In the genomic region with DNA sequence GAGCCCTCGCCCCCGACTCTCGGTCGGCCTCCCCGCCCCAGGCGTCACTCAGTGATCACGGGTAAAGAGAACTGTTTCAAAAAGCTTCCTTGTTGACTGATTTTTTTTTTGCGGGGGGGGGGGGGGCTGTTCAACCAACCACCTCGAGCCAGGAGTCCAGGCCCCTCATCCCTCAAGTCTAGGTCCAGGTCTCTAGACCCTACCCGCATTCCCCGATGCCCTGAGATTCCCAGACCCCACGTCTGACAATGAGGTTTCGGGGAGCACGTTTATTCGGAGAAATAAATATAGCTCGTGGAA, we compare ENCODE assay signal across 6 cellular contexts. TPM values are rescaled to one million over a fixed set of nuclear protein-coding genes. Genes with fewer than 3 reads are reported as not detected.
A peak's percentile ranks its signal among the peaks of the same experiment; 100 is the strongest.
DNase-seq lines count a peak whose midpoint lies in the region; TF ChIP-seq lines count a peak whose summit lies in the region.

No MANE protein-coding gene starts in this region.

- peak overlapping the region; percentile 24 for H3K4me3 Mint-ChIP-seq in activated naive CD4-positive, alpha-beta T cell treated with anti-CD3 and anti-CD28 coated beads for 36 hours
- H3K4me3 Mint-ChIP-seq in activated naive CD4-positive, alpha-beta T cell treated with anti-CD3 and anti-CD28 coated beads, Interleukin-2, amount 10 ng/mL, durations not matched to agents 7 days and 5 days = no peak overlapping the region
- peak overlapping the region; percentile 95 for H3K4me3 Mint-ChIP-seq in type B pancreatic cell

- CTCF ChIA-PET in activated naive CD4-positive, alpha-beta T cell treated with anti-CD3 and anti-CD28 coated beads for 36 hours (lab: Charles Lee) = interaction anchor here (0.5 to 3.2 kb wide), 4 partner anchors 37 to 661 kb away, joined by 4 to 9 read pairs (median 4); partner anchors contain the start of gene LIN7B
- CTCF ChIA-PET in activated naive CD4-positive, alpha-beta T cell treated with anti-CD3 and anti-CD28 coated beads, Interleukin-2, amount 10 ng/mL, durations not matched to agents 7 days and 5 days (lab: Charles Lee) = no interaction called here

- intact Hi-C loops in activated naive CD4-positive, alpha-beta T cell treated with anti-CD3 and anti-CD28 coated beads for 36 hours (cut with micrococcal nuclease) = loop anchor here (2.0 kb wide), 1 partner anchor 32 kb away; the partner anchor contains the start of genes C19orf73 and PPFIA3

- peaks cover 80% of the 10 kb centered on the region for H3K27me3 Mint-ChIP-seq in activated naive CD4-positive, alpha-beta T cell treated with anti-CD3 and anti-CD28 coated beads for 36 hours (ENCODE audit: low read depth)
- peaks cover 100% of the 10 kb centered on the region for H3K27me3 Mint-ChIP-seq in activated naive CD4-positive, alpha-beta T cell treated with anti-CD3 and anti-CD28 coated beads, Interleukin-2, amount 10 ng/mL, durations not matched to agents 7 days and 5 days
- peaks cover under 1% of the 10 kb centered on the region for H3K27me3 Mint-ChIP-seq in type B pancreatic cell

- peak overlapping the region; percentile 86 for H3K4me3 ChIP-seq in iPS-11a (ENCODE audit: low read depth, low read length)

- no peaks in the 10 kb centered on the region for H3K9me3 Mint-ChIP-seq in activated naive CD4-positive, alpha-beta T cell treated with anti-CD3 and anti-CD28 coated beads for 36 hours
- H3K9me3 Mint-ChIP-seq in activated naive CD4-positive, alpha-beta T cell treated with anti-CD3 and anti-CD28 coated beads, Interleukin-2, amount 10 ng/mL, durations not matched to agents 7 days and 5 days = peaks cover 4% of the 10 kb centered on the region
- H3K9me3 Mint-ChIP-seq in type B pancreatic cell = peaks cover 10% of the 10 kb centered on the region

- no peak overlapping the region for H3K27ac Mint-ChIP-seq in activated naive CD4-positive, alpha-beta T cell treated with anti-CD3 and anti-CD28 coated beads for 36 hours
- H3K27ac Mint-ChIP-seq in activated naive CD4-positive, alpha-beta T cell treated with anti-CD3 and anti-CD28 coated beads, Interleukin-2, amount 10 ng/mL, durations not matched to agents 7 days and 5 days = no peak overlapping the region
- no peak overlapping the region for H3K27ac Mint-ChIP-seq in type B pancreatic cell

- no peak for TF ChIP-seq CTCF in type B pancreatic cell (conservative IDR thresholded peaks at IDR 0.05)

- DNase-seq in activated naive CD4-positive, alpha-beta T cell treated with anti-CD3 and anti-CD28 coated beads for 36 hours = no peak
- no peak for DNase-seq in activated naive CD4-positive, alpha-beta T cell treated with anti-CD3 and anti-CD28 coated beads, Interleukin-2, amount 10 ng/mL, durations not matched to agents 7 days and 5 days
- DNase-seq in type B pancreatic cell (ENCODE audit: extremely low spot score, unreplicated experiment) (no peak), RPMI8226 (no peak), HuH-7 (ENCODE audit: low spot score) (no peak)

- no peaks in the 10 kb centered on the region for H3K36me3 Mint-ChIP-seq in activated naive CD4-positive, alpha-beta T cell treated with anti-CD3 and anti-CD28 coated beads for 36 hours (ENCODE audit: low read depth)
- H3K36me3 Mint-ChIP-seq in activated naive CD4-positive, alpha-beta T cell treated with anti-CD3 and anti-CD28 coated beads, Interleukin-2, amount 10 ng/mL, durations not matched to agents 7 days and 5 days = peaks cover 5% of the 10 kb centered on the region
- no peaks in the 10 kb centered on the region for H3K36me3 Mint-ChIP-seq in type B pancreatic cell

- peaks cover 20% of the 10 kb centered on the region for H3K4me1 Mint-ChIP-seq in activated naive CD4-positive, alpha-beta T cell treated with anti-CD3 and anti-CD28 coated beads for 36 hours (ENCODE audit: low read depth)
- H3K4me1 Mint-ChIP-seq in activated naive CD4-positive, alpha-beta T cell treated with anti-CD3 and anti-CD28 coated beads, Interleukin-2, amount 10 ng/mL, durations not matched to agents 7 days and 5 days = peaks cover 29% of the 10 kb centered on the region
- H3K4me1 Mint-ChIP-seq in type B pancreatic cell (ENCODE audit: unreplicated experiment) = peaks cover 20% of the 10 kb centered on the region

RNA-seq across cellular contexts. Expression of gene HRC, which starts 4.3 kb away (rescaled TPM):
- not detected for total RNA-seq in activated naive CD4-positive, alpha-beta T cell treated with anti-CD3 and anti-CD28 coated beads for 36 hours
- 3.2 TPM in 1 of 2 replicates, not detected in the other for total RNA-seq in type B pancreatic cell (ENCODE audit: low replicate concordance)

RNA-seq across cellular contexts. Expression of gene TRPM4, which starts 6.7 kb away (rescaled TPM):
- total RNA-seq in activated naive CD4-positive, alpha-beta T cell treated with anti-CD3 and anti-CD28 coated beads for 36 hours = under 1 TPM; 0.22 to 0.62 TPM
- 33.1 and 41.5 TPM in 2 replicates for total RNA-seq in type B pancreatic cell (ENCODE audit: low replicate concordance)

RNA-seq across cellular contexts. Expression of gene PPFIA3, which starts 31.6 kb away (rescaled TPM):
- total RNA-seq in activated naive CD4-positive, alpha-beta T cell treated with anti-CD3 and anti-CD28 coated beads for 36 hours = 1 to 10 TPM; 4.6 to 4.9 TPM
- total RNA-seq in type B pancreatic cell (ENCODE audit: low replicate concordance) = 15.2 and 17.8 TPM in 2 replicates

RNA-seq across cellular contexts. Expression of gene C19orf73, which starts 32.0 kb away (rescaled TPM):
- 1 to 10 TPM; 1.5 to 1.9 TPM for total RNA-seq in activated naive CD4-positive, alpha-beta T cell treated with anti-CD3 and anti-CD28 coated beads for 36 hours
- total RNA-seq in type B pancreatic cell (ENCODE audit: low replicate concordance) = 2.3 and 2.6 TPM in 2 replicates

RNA-seq across cellular contexts. Expression of gene LIN7B, which starts 36.7 kb away (rescaled TPM):
- total RNA-seq in activated naive CD4-positive, alpha-beta T cell treated with anti-CD3 and anti-CD28 coated beads for 36 hours = 1 to 10 TPM; 3.4 to 3.8 TPM
- 10.6 TPM in 2 replicates for total RNA-seq in type B pancreatic cell (ENCODE audit: low replicate concordance)

Comparison
In these comparisons a context has a peak if more than half of its experiments do, and no peak if none do; other contexts are left out.
1. RNA of gene TRPM4, which starts 6.7 kb away (total RNA-seq): 33.1 to 41.5 TPM in type B pancreatic cell; 0.22 to 0.62 TPM in activated naive CD4-positive, alpha-beta T cell treated with anti-CD3 and anti-CD28 coated beads for 36 hours; every median in the first group is over 10 times any median in the second.